In the genomic region with DNA sequence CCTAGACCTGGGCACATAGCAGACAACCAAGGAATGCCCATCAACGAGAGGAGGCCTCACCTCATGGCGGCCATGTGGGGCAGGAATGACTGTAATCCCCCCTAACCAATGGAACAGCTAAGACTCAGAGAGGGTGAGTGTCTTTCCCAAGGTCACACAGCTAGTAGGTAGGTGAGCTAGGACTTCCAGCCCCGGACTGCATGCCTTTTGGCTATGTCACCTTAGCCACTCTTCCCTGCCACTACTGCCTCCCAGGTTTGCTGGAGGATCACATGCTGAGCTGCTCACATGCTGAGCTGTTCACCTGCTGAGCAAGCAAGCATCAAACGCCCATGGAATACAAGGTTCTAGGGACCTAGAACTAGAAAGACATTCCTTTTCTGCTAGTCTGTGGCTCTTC, we compare ENCODE assay signal across 13 cellular contexts.
DNase-seq lines count a peak whose midpoint lies in the region; ATAC-seq and TF ChIP-seq lines count a peak whose summit lies in the region.
"Had no signal": no experiment of that assay in that cellular context is flagged by ENCODE, and none has a peak within 500 bp of the region (broad histone marks: within the 10 kb centered on the region; RNA-seq: fewer than 3 reads in every experiment).

No MANE protein-coding gene starts in this region.

- H2AFZ ChIP-seq in osteoblast (ENCODE audit: low read length): no peak overlapping the region

- no peak for TF ChIP-seq CTCF in osteoblast (IDR thresholded peaks at IDR 0.05; ENCODE audit: extremely low read depth, low read depth, low read length)

- peak overlapping the region; percentile 71 for H3K27ac ChIP-seq in KOPT-K1 (ENCODE audit: low read depth, low read length, poor library complexity, severe bottlenecking)
- no peak overlapping the region for H3K27ac ChIP-seq in osteoblast (ENCODE audit: low read depth, low read length)
- H3K27ac ChIP-seq: BLaER1 treated with 17β-estradiol and CSF1 and Interleukin-3, amounts not matched to agents 10 nM and 100 nM had no signal

- no peaks in the 10 kb centered on the region for H3K9me3 ChIP-seq in KOPT-K1 (ENCODE audit: insufficient read depth, low read length, poor library complexity, severe bottlenecking)
- no peaks in the 10 kb centered on the region for H3K9me3 ChIP-seq in osteoblast (ENCODE audit: low read depth, low read length)

- DNase-seq in activated effector memory CD4-positive, alpha-beta T cell treated with anti-CD3 and anti-CD28 coated beads, Interleukin-2, amount 50 U/mL, for 16 hours: peak; percentile 51
- no peak for DNase-seq in activated effector memory CD4-positive, alpha-beta T cell treated with Interleukin-2 at 50 U/mL for 16 hours
- DNase-seq in osteoblast (ENCODE audit: insufficient read length, low spot score, missing footprints) (peak; percentile 65), superior temporal gyrus (ENCODE audit: extremely low spot score) (no peak), cerebellar nuclear complex (lab: John Stamatoyannopoulos, UW) (no peak)
- DNase-seq: 8988T; ACHN; CD4-positive, CD25-positive, alpha-beta regulatory T cell; DMS53; GF-D8 had no signal

- peaks cover 22% of the 10 kb centered on the region for H3K27me3 ChIP-seq in osteoblast (ENCODE audit: insufficient read depth, low read length)

- H4K20me1 ChIP-seq in osteoblast (ENCODE audit: insufficient read depth, low read length): no peaks in the 10 kb centered on the region

- no peak overlapping the region for H3K4me2 ChIP-seq in osteoblast (ENCODE audit: insufficient read depth, low read length)
- H3K4me2 ChIP-seq: BLaER1 treated with 17β-estradiol and CSF1 and Interleukin-3, amounts not matched to agents 10 nM and 100 nM had no signal

- no peak overlapping the region for H3K4me3 ChIP-seq in osteoblast (ENCODE audit: insufficient read depth, low read length)
- H3K4me3 ChIP-seq: BLaER1 treated with 17β-estradiol and CSF1 and Interleukin-3, amounts not matched to agents 10 nM and 100 nM had no signal

- no peak for ATAC-seq in GM21723 (IDR thresholded peaks at IDR 0.05; ENCODE audit: unreplicated experiment)

- peaks cover 22% of the 10 kb centered on the region for H3K4me1 ChIP-seq in osteoblast (ENCODE audit: insufficient read depth, low read length)

- H3K36me3 ChIP-seq in KOPT-K1 (ENCODE audit: insufficient read depth, low read length) (no peaks in the 10 kb centered on the region), osteoblast (ENCODE audit: insufficient read depth, low read length) (no peaks in the 10 kb centered on the region)
- H3K36me3 ChIP-seq: BLaER1 treated with 17β-estradiol and CSF1 and Interleukin-3, amounts not matched to agents 10 nM and 100 nM had no signal

- H3K79me2 ChIP-seq in osteoblast (ENCODE audit: insufficient read depth, low read length): no peaks in the 10 kb centered on the region

Comparison
In these comparisons a context has a peak if more than half of its experiments do, and no peak if none do; other contexts are left out.
1. DNase-seq: peak in activated effector memory CD4-positive, alpha-beta T cell treated with anti-CD3 and anti-CD28 coated beads, Interleukin-2, amount 50 U/mL, for 16 hours (single experiment) and osteoblast (single experiment); none in activated effector memory CD4-positive, alpha-beta T cell treated with Interleukin-2 at 50 U/mL for 16 hours (single experiment), superior temporal gyrus (single experiment) and cerebellar nuclear complex (0 of 2).